Comparison of ENCODE assay signal across 9 cellular contexts in the genomic region with DNA sequence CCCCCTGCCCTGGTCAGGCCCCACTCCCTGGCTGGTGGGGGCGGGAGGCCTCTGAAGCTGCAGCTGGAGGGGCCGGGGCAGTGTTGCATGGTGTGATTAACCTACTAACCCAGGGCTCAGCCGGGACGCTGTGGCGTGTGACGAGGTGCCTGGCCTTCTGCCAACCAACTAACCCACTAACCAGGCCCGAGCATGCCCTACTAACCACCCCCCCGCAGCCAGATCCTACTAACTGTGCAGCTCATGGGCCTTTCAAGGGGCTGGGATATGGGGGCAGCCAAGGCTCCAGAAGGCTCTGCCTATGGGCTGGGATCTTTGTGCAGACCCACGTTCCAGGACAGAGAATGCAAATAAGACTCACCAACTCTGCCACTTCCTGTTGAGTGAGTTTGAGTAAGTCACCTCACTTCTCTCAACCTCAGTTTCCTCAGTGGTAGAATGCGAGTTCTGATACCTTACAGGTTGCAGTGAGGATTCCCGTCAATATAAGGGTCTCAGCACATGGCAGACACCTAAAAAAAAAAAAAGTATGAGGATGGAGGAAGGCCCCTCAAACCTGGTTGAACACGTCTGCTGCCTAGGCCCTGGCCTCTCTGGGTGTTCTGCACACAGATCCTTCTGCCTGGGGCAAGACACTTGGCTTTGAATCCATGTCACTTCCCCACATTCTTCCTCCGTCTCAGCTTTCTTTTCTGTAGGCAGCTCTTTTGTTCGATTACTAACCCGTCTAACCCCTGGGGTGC. TPM values are rescaled to one million over a fixed set of nuclear protein-coding genes. Genes with fewer than 3 reads are reported as not detected.
A peak's percentile ranks its signal among the peaks of the same experiment; 100 is the strongest.
DNase-seq lines count a peak whose midpoint lies in the region; ATAC-seq and TF ChIP-seq lines count a peak whose summit lies in the region.
"Had no signal": no experiment of that assay in that cellular context is flagged by ENCODE, and none has a peak within 500 bp of the region (broad histone marks: within the 10 kb centered on the region; RNA-seq: fewer than 3 reads in every experiment).

No MANE protein-coding gene starts in this region.

- POLR2A ChIA-PET in CD4-positive, alpha-beta memory T cell (lab: Charles Lee; ENCODE audit: partially characterized antibody) = interaction anchor here (0.6 to 5.4 kb wide), 15 partner anchors 12 to 1247 kb away, joined by 3 to 95 read pairs (median 4); a partner anchor contains a TSS

- peaks cover 56 to 88% (median 67%) of the 10 kb centered on the region in 4 donors for H3K4me1 Mint-ChIP-seq in CD4-positive, alpha-beta memory T cell

- no peak for TF ChIP-seq POLR2A in vagina (IDR thresholded peaks at IDR 0.05)

- H3K4me1 ChIP-seq in CD4-positive, alpha-beta memory T cell (ENCODE audit: insufficient read depth, low read length) = peaks cover 70% of the 10 kb centered on the region
- peaks cover 54% of the 10 kb centered on the region for H3K4me1 ChIP-seq in effector memory CD4-positive, alpha-beta T cell (ENCODE audit: control insufficient read depth, insufficient read depth, low read length, poor library complexity, severe bottlenecking)
- H3K4me1 ChIP-seq in psoas muscle = peaks cover 17% of the 10 kb centered on the region
- peaks cover 28% of the 10 kb centered on the region for H3K4me1 ChIP-seq in vagina

- peaks cover 0 to 2% (median 0%) of the 10 kb centered on the region in 8 donors for H3K9me3 Mint-ChIP-seq in CD4-positive, alpha-beta memory T cell

- no peaks in the 10 kb centered on the region for H3K27me3 Mint-ChIP-seq in CD4-positive, alpha-beta memory T cell

- H3K9me3 ChIP-seq in CD4-positive, alpha-beta memory T cell (ENCODE audit: control insufficient read depth in 1 of 2, low read length in 2 of 2) = no peaks in the 10 kb centered on the region
- no peaks in the 10 kb centered on the region for H3K9me3 ChIP-seq in effector memory CD4-positive, alpha-beta T cell (ENCODE audit: control insufficient read depth, low read length)
- H3K9me3 ChIP-seq in psoas muscle (no peaks in the 10 kb centered on the region), vagina (no peaks in the 10 kb centered on the region)

- H3K27ac Mint-ChIP-seq in CD4-positive, alpha-beta memory T cell = peak overlapping the region; percentile 95 to 99 (median 98)

- peak overlapping the region; percentile 94 for H3K27ac ChIP-seq in CD4-positive, alpha-beta memory T cell (ENCODE audit: low read depth, low read length)
- peak overlapping the region; percentile 96 for H3K27ac ChIP-seq in effector memory CD4-positive, alpha-beta T cell (ENCODE audit: insufficient read depth, low read length, poor library complexity, severe bottlenecking)
- H3K27ac ChIP-seq in psoas muscle (peak overlapping the region; percentile 99), vagina (peak overlapping the region; percentile 95)

- H3K36me3 ChIP-seq in CD4-positive, alpha-beta memory T cell (ENCODE audit: insufficient read depth, low read length) = no peaks in the 10 kb centered on the region
- H3K36me3 ChIP-seq in effector memory CD4-positive, alpha-beta T cell (ENCODE audit: control insufficient read depth, insufficient read depth, low read length) = no peaks in the 10 kb centered on the region
- H3K36me3 ChIP-seq in psoas muscle (ENCODE audit: insufficient read depth in 1 of 2, low read depth in 1 of 2) (no peaks in the 10 kb centered on the region), vagina (no peaks in the 10 kb centered on the region)

- ATAC-seq in HG02981 (IDR thresholded peaks at IDR 0.05; ENCODE audit: unreplicated experiment) (peak; percentile 23), psoas muscle (no peak), omental fat pad (ENCODE audit: low FRiP score) (no peak)

- intact Hi-C loops in CD4-positive, alpha-beta memory T cell (cut with micrococcal nuclease) = loop anchor here (1.0 to 10.0 kb wide), 8 partner anchors 12 to 1607 kb away; a partner anchor contains a TSS
- intact Hi-C loops in psoas muscle (cut with DNase I) = loop anchor here in 1 of 2 donors (10.0 kb wide), 1 partner anchor 1133 kb away; a partner anchor contains a TSS
- intact Hi-C loops in vagina (cut with DNase I) = loop anchor here (10.0 kb wide), 1 partner anchor 1133 kb away; a partner anchor contains a TSS

- WGBS in psoas muscle, 3 donors = 82 to 83% (median 83%) methylated on average over 15 of the region's 15 CpGs

- TF ChIP-seq CTCF in psoas muscle (IDR thresholded peaks at IDR 0.05) = no peak
- no peak for TF ChIP-seq CTCF in vagina (IDR thresholded peaks at IDR 0.05)
- TF ChIP-seq CTCF in omental fat pad (IDR thresholded peaks at IDR 0.05) = no peak

- H3K27me3 ChIP-seq in CD4-positive, alpha-beta memory T cell (ENCODE audit: insufficient read depth, low read length) = no peaks in the 10 kb centered on the region
- no peaks in the 10 kb centered on the region for H3K27me3 ChIP-seq in effector memory CD4-positive, alpha-beta T cell (replicated peaks; ENCODE audit: control insufficient read depth, insufficient read depth, low read length, poor library complexity, severe bottlenecking)
- H3K27me3 ChIP-seq in psoas muscle (ENCODE audit: insufficient read depth in 3 of 3, low read length in 2 of 3) (peaks cover 0 to 2% (median 0%) of the 10 kb centered on the region in 3 donors), vagina (no peaks in the 10 kb centered on the region)

- H3K36me3 Mint-ChIP-seq in CD4-positive, alpha-beta memory T cell = peaks cover 16 to 21% of the 10 kb centered on the region in 2 donors

- H3K4me3 ChIP-seq in CD4-positive, alpha-beta memory T cell (ENCODE audit: low read length in 2 of 2) = peak overlapping the region; percentile 15 to 79
- peak overlapping the region; percentile 70 for H3K4me3 ChIP-seq in effector memory CD4-positive, alpha-beta T cell (ENCODE audit: insufficient read depth, low read depth, low read length, poor library complexity, severe bottlenecking)
- H3K4me3 ChIP-seq in psoas muscle (no peak overlapping the region), vagina (no peak overlapping the region)

- H3K4me3 Mint-ChIP-seq in CD4-positive, alpha-beta memory T cell = peak overlapping the region; percentile 85 to 99 (median 98)

- CTCF ChIA-PET in CD4-positive, alpha-beta memory T cell (lab: Charles Lee; ENCODE audit: partially characterized antibody) = interaction anchor here (1.0 to 3.4 kb wide), 3 partner anchors 78 to 169 kb away, joined by 3 to 18 read pairs (median 4); no protein-coding TSS in a partner anchor

- peak; percentile 74 to 87 (median 78) for DNase-seq in CD4-positive, alpha-beta memory T cell
- DNase-seq in activated CD4-positive, alpha-beta T cell treated with anti-CD3 and anti-CD28 coated beads for 48 hours = peak; percentile 80
- peak; percentile 59 to 71 (median 62) for DNase-seq in effector memory CD4-positive, alpha-beta T cell
- DNase-seq in psoas muscle (peak; percentile 33 to 68), vagina (ENCODE audit: extremely low spot score in 2 of 2) (no peak), NCI-H524 (lab: John Stamatoyannopoulos, UW) (no peak), omental fat pad (ENCODE audit: low spot score) (no peak)

RNA-seq across cellular contexts. Expression of a gene that starts 14.1 kb away (rescaled TPM):
- 100 to 1,000 TPM; 260 to 270 TPM for total RNA-seq in CD4-positive, alpha-beta memory T cell
- 1 to 10 TPM in 1 of 2 donors, under 1 TPM in 1; 0.54 to 4.7 TPM for polyA plus RNA-seq in CD4-positive, alpha-beta memory T cell
- total RNA-seq in psoas muscle = under 1 TPM; 0.30 to 0.59 (median 0.36) TPM
- under 1 TPM; 0.04 to 0.13 (median 0.09) TPM for polyA plus RNA-seq in psoas muscle
- total RNA-seq in vagina = 2.7 TPM
- 1 to 10 TPM; 2.0 to 3.0 (median 2.4) TPM for total RNA-seq in omental fat pad

RNA-seq across cellular contexts. Expression of a gene that starts 49.7 kb away (rescaled TPM):
- total RNA-seq in CD4-positive, alpha-beta memory T cell = not detected
- polyA plus RNA-seq in CD4-positive, alpha-beta memory T cell = not detected
- not detected for total RNA-seq in psoas muscle
- not detected for polyA plus RNA-seq in psoas muscle
- not detected for total RNA-seq in vagina
- not detected for total RNA-seq in omental fat pad
- total RNA-seq: fibroblast of lung had no signal
- polyA plus RNA-seq: fibroblast of lung had no signal

RNA-seq across cellular contexts. Expression of a gene that starts 53.7 kb away (rescaled TPM):
- total RNA-seq in CD4-positive, alpha-beta memory T cell = not detected
- not detected for polyA plus RNA-seq in CD4-positive, alpha-beta memory T cell
- under 1 TPM in 3 of 4 donors, not detected in 1; 0.22 to 0.25 (median 0.25) TPM for total RNA-seq in psoas muscle
- under 1 TPM in 2 of 3 donors, not detected in 1; 0.14 to 0.21 TPM for polyA plus RNA-seq in psoas muscle
- not detected for total RNA-seq in vagina
- 1 to 10 TPM in 3 of 4 donors, under 1 TPM in 1; 0.96 to 2.2 (median 1.9) TPM for total RNA-seq in omental fat pad
- total RNA-seq: fibroblast of lung had no signal
- polyA plus RNA-seq: fibroblast of lung had no signal

Comparison
In these comparisons a context has a peak if more than half of its experiments do, and no peak if none do; other contexts are left out.
1. DNase-seq: peak in CD4-positive, alpha-beta memory T cell (5 of 5), activated CD4-positive, alpha-beta T cell treated with anti-CD3 and anti-CD28 coated beads for 48 hours (single experiment), effector memory CD4-positive, alpha-beta T cell (3 of 3) and psoas muscle (2 of 2); none in vagina (0 of 2), NCI-H524 (0 of 2) and omental fat pad (single experiment).
2. H3K4me3 ChIP-seq: peak in CD4-positive, alpha-beta memory T cell (2 of 2) and effector memory CD4-positive, alpha-beta T cell (single experiment); none in psoas muscle (single experiment) and vagina (0 of 2).
3. RNA of a gene that starts 14.1 kb away (total RNA-seq): 260 to 270 TPM in CD4-positive, alpha-beta memory T cell; 2.7 TPM in vagina (single experiment), 2.0 to 3.0 TPM in omental fat pad and 0.30 to 0.59 TPM in psoas muscle; every median in the first group is over 10 times any median in the second.
4. Peak in every context shown above with its lines, with median percentiles within 50 percentile points of each other: H3K27ac ChIP-seq.